8 cellular contexts compared by ENCODE assay signal in genomic region chr12:78864483-78865296, GRCh38. TPM values are rescaled to one million over a fixed set of nuclear protein-coding genes. Genes with fewer than 3 reads are reported as not detected.
DNase-seq lines count a peak whose midpoint lies in the region; ATAC-seq, FAIRE-seq and TF ChIP-seq lines count a peak whose summit lies in the region.

Gene SYT1 (plus strand): TSS chr12:78864774.

- H3K27me3 ChIP-seq in keratinocyte (ENCODE audit: control insufficient read depth, extremely low read depth, insufficient read depth, low read length), result peaks cover 31% of the 10 kb centered on the region

- peak within 1 kb of the TSS; percentile 68 for H3K9ac ChIP-seq in keratinocyte (ENCODE audit: control insufficient read depth, extremely low read depth, insufficient read depth, low read length)

- peaks cover 6% of the 10 kb centered on the region for H3K9me3 Mint-ChIP-seq in stimulated activated effector memory CD8-positive, alpha-beta T cell treated with anti-CD3 and anti-CD28 coated beads, Interleukin-12 subunit alpha, Interleukin-12 subunit beta, amount 100 ng/mL, for 72 hours

- H3K79me2 ChIP-seq in keratinocyte (ENCODE audit: control insufficient read depth, insufficient read depth, low read length), result no peaks in the 10 kb centered on the region

- dilution Hi-C loops in keratinocyte (cut with MboI; ENCODE audit: extremely low pct_ligation_motif_present, low sequenced_read_pairs), result no loop called here

- peak within 1 kb of the TSS; percentile 39 for H3K27ac ChIP-seq in keratinocyte (ENCODE audit: control insufficient read depth, insufficient read depth, low read length)

- peak; percentile 32 for ATAC-seq in HG02798 (IDR thresholded peaks at IDR 0.05; ENCODE audit: poor library complexity, unreplicated experiment)
- no peak for ATAC-seq in stimulated activated effector memory CD8-positive, alpha-beta T cell treated with anti-CD3 and anti-CD28 coated beads, Interleukin-12 subunit alpha, Interleukin-12 subunit beta, amount 100 ng/mL, for 72 hours

- peak within 1 kb of the TSS; percentile 27 for H3K4me3 Mint-ChIP-seq in stimulated activated effector memory CD8-positive, alpha-beta T cell treated with anti-CD3 and anti-CD28 coated beads, Interleukin-12 subunit alpha, Interleukin-12 subunit beta, amount 100 ng/mL, for 72 hours

- H3K4me2 ChIP-seq in keratinocyte (ENCODE audit: control insufficient read depth, extremely low read depth, insufficient read depth, low read depth, low read length), result peak within 1 kb of the TSS; percentile 93

- H3K4me1 Mint-ChIP-seq in stimulated activated effector memory CD8-positive, alpha-beta T cell treated with anti-CD3 and anti-CD28 coated beads, Interleukin-12 subunit alpha, Interleukin-12 subunit beta, amount 100 ng/mL, for 72 hours, result no peaks in the 10 kb centered on the region

- H3K36me3 ChIP-seq in keratinocyte (ENCODE audit: control insufficient read depth in 2 of 2, extremely low read depth in 1 of 2, insufficient read depth in 2 of 2, low read length in 2 of 2), result no peaks in the 10 kb centered on the region

- no peaks in the 10 kb centered on the region for H3K36me3 Mint-ChIP-seq in stimulated activated effector memory CD8-positive, alpha-beta T cell treated with anti-CD3 and anti-CD28 coated beads, Interleukin-12 subunit alpha, Interleukin-12 subunit beta, amount 100 ng/mL, for 72 hours

- peak; percentile 62 for FAIRE-seq in keratinocyte (lab: Jason Lieb, UNC)

- H3K4me3 ChIP-seq in keratinocyte (ENCODE audit: control insufficient read depth in 2 of 3, extremely low read depth in 1 of 3, insufficient read depth in 2 of 3, low read depth in 1 of 3, low read length in 3 of 3), result peak within 1 kb of the TSS; percentile 57 to 81 (median 76)

- no peaks in the 10 kb centered on the region for H3K9me1 ChIP-seq in keratinocyte (ENCODE audit: control insufficient read depth, extremely low read depth, insufficient read depth, low read length)

- DNase-seq in GM03348 (ENCODE audit: low spot score) (peak; percentile 53), NCI-H226 (peak; percentile 70), cerebellar cortex (ENCODE audit: low spot score) (peak; percentile 97), keratinocyte (ENCODE audit: low read depth, low spot score) (peak; percentile 13), cortex of kidney (lab: John Stamatoyannopoulos, UW) (no peak), GDM1 (lab: John Stamatoyannopoulos, UW) (no peak)
- no peak for DNase-seq in stimulated activated effector memory CD8-positive, alpha-beta T cell treated with anti-CD3 and anti-CD28 coated beads, Interleukin-12 subunit alpha, Interleukin-12 subunit beta, amount 100 ng/mL, for 72 hours (ENCODE audit: low spot score in 2 of 2)

- no peak within 1 kb of the TSS for H3K27ac Mint-ChIP-seq in stimulated activated effector memory CD8-positive, alpha-beta T cell treated with anti-CD3 and anti-CD28 coated beads, Interleukin-12 subunit alpha, Interleukin-12 subunit beta, amount 100 ng/mL, for 72 hours

- H3K4me1 ChIP-seq in keratinocyte (ENCODE audit: control insufficient read depth, extremely low read depth, insufficient read depth, low read length), result peaks cover 7% of the 10 kb centered on the region

- TF ChIP-seq CTCF in keratinocyte (optimal IDR thresholded peaks at IDR 0.05 in 1 of 3, IDR thresholded peaks at IDR 0.05 in 1 of 3, conservative IDR thresholded peaks at IDR 0.05 in 1 of 3; ENCODE audit: extremely low read depth in 1 of 3, insufficient read depth in 2 of 3, low read length in 3 of 3), result no peak

- peak within 1 kb of the TSS; percentile 95 for H2AFZ ChIP-seq in keratinocyte (ENCODE audit: control insufficient read depth, low read length)

- no peaks in the 10 kb centered on the region for H3K9me3 ChIP-seq in keratinocyte (ENCODE audit: control insufficient read depth, low read depth, low read length)

- no peaks in the 10 kb centered on the region for H4K20me1 ChIP-seq in keratinocyte (ENCODE audit: control insufficient read depth, extremely low read depth, insufficient read depth, low read length)

RNA-seq across cellular contexts. Expression of gene SYT1, which starts in this region (rescaled TPM):
- polyA plus RNA-seq in keratinocyte, result 4.6 to 10.5 TPM (median 6.1 TPM) in 3 replicates
- polyA plus RNA-seq in keratinocyte (2011; ENCODE audit: low read depth), result 0.85 TPM
- 3.5 and 5.9 TPM in 2 replicates for polyA plus RNA-seq in keratinocyte (2011; cell fraction: cytosol; rRNA removed)
- polyA plus RNA-seq in keratinocyte (2011; cell fraction: nucleus; rRNA removed), result 26.1 and 26.2 TPM in 2 replicates
- 0.13 and 10.2 TPM in 2 replicates for polyA plus RNA-seq in keratinocyte (2012; ENCODE audit: low replicate concordance)
- polyA minus RNA-seq in keratinocyte, result 3.4 to 11.6 TPM (median 5.2 TPM) in 3 replicates
- 4.2 TPM for polyA minus RNA-seq in keratinocyte (2011; cell fraction: cytosol; rRNA and poly(A)+ RNA removed)
- polyA minus RNA-seq in keratinocyte (2011; cell fraction: nucleus; rRNA and poly(A)+ RNA removed), result 16.5 and 38.1 TPM in 2 replicates

Comparison
In these comparisons a context has a peak if more than half of its experiments do, and no peak if none do; other contexts are left out.
1. DNase-seq: peak in GM03348 (single experiment), NCI-H226 (single experiment), cerebellar cortex (single experiment) and keratinocyte (single experiment); none in stimulated activated effector memory CD8-positive, alpha-beta T cell treated with anti-CD3 and anti-CD28 coated beads, Interleukin-12 subunit alpha, Interleukin-12 subunit beta, amount 100 ng/mL, for 72 hours (0 of 2), cortex of kidney (single experiment) and GDM1 (single experiment).